In genomic region chr6:79718509-79719247, GRCh38 we compare ENCODE assay signal across 18 cellular contexts.
DNase-seq lines count a peak whose midpoint lies in the region; ATAC-seq and TF ChIP-seq lines count a peak whose summit lies in the region.
"Had no signal": no experiment of that assay in that cellular context is flagged by ENCODE, and none has a peak within 500 bp of the region (broad histone marks: within the 10 kb centered on the region; RNA-seq: fewer than 3 reads in every experiment).

No MANE protein-coding gene starts in this region.

- H3K4me2 ChIP-seq in IMR-90 (ENCODE audit: low read depth, low read length): no peak overlapping the region
- H3K4me2 ChIP-seq: BLaER1 treated with 17β-estradiol and CSF1 and Interleukin-3, amounts not matched to agents 10 nM and 100 nM had no signal

- no peak overlapping the region for H4K8ac ChIP-seq in IMR-90 (ENCODE audit: low read depth in 2 of 2, low read length in 2 of 2)

- no peaks in the 10 kb centered on the region for H3K9me3 Mint-ChIP-seq in activated CD8-positive, alpha-beta memory T cell treated with anti-CD3 and anti-CD28 coated beads, Interleukin-2, amount 10 ng/mL, durations not matched to agents 7 days and 5 days (ENCODE audit: low read depth)
- H3K9me3 Mint-ChIP-seq: activated naive CD8-positive, alpha-beta T cell treated with anti-CD3 and anti-CD28 coated beads for 36 hours; activated T-helper 1 cell treated with anti-CD3 and anti-CD28 coated beads, Interleukin-12 subunit alpha, Interleukin-12 subunit beta, Interleukin-2, Interleukin-4 antibody, amounts not matched to agents 30 ng/mL and 10 ng/mL and 1 ng/mL, durations not matched to agents 14 hours and 24 hours and 36 hours had no signal

- H4K91ac ChIP-seq in IMR-90 (ENCODE audit: insufficient read depth, low read depth, low read length): no peak overlapping the region

- no peaks in the 10 kb centered on the region for H3K4me1 ChIP-seq in IMR-90 (ENCODE audit: control insufficient read depth, insufficient read depth, low read length)
- H3K4me1 ChIP-seq: BLaER1 treated with 17β-estradiol and CSF1 and Interleukin-3, amounts not matched to agents 10 nM and 100 nM had no signal

- H3K4me3 ChIP-seq in GM12865 (ENCODE audit: low read depth, low read length) (no peak overlapping the region), IMR-90 (ENCODE audit: insufficient read depth, low read depth, low read length) (no peak overlapping the region), fibroblast of pulmonary artery (replicated peaks; ENCODE audit: low read depth, low read length) (no peak overlapping the region)
- H3K4me3 ChIP-seq: BLaER1 treated with 17β-estradiol and CSF1 and Interleukin-3, amounts not matched to agents 10 nM and 100 nM; esophagus squamous epithelium; SK-N-MC had no signal

- TF ChIP-seq CTCF in GM12865 (IDR thresholded peaks at IDR 0.05; ENCODE audit: insufficient read depth, low read depth, low read length, missing control alignments) (no peak), IMR-90 (conservative IDR thresholded peaks at IDR 0.05; ENCODE audit: low read depth, low read length) (no peak), fibroblast of pulmonary artery (IDR thresholded peaks at IDR 0.05; ENCODE audit: low read length, missing control alignments) (no peak)

- no peak overlapping the region for H2BK20ac ChIP-seq in IMR-90 (ENCODE audit: low read depth, low read length)

- H3K9me1 ChIP-seq in IMR-90 (ENCODE audit: insufficient read depth, low read length): no peaks in the 10 kb centered on the region

- no peaks in the 10 kb centered on the region for H3K36me3 ChIP-seq in IMR-90 (ENCODE audit: control insufficient read depth, insufficient read depth, low read length)
- H3K36me3 ChIP-seq: BLaER1 treated with 17β-estradiol and CSF1 and Interleukin-3, amounts not matched to agents 10 nM and 100 nM; esophagus squamous epithelium had no signal

- dilution Hi-C loops in IMR-90 (cut with HindIII; ENCODE audit: low sequenced_read_pairs, unreplicated experiment): no loop called here

- no peak overlapping the region for H2BK15ac ChIP-seq in IMR-90 (ENCODE audit: low read depth, low read length)

- no peak overlapping the region for H3K18ac ChIP-seq in IMR-90 (ENCODE audit: low read depth, low read length)

- ATAC-seq in IMR-90 (ENCODE audit: low read depth): no peak
- no peak for ATAC-seq in activated CD8-positive, alpha-beta memory T cell treated with anti-CD3 and anti-CD28 coated beads, Interleukin-2, amount 10 ng/mL, durations not matched to agents 7 days and 5 days
- ATAC-seq: HepG2; stimulated activated naive CD8-positive, alpha-beta T cell treated with anti-CD3 and anti-CD28 coated beads, Interleukin-15, Interleukin-2, amounts not matched to agents 100 U/mL and 50 U/mL, for 24 hours had no signal

- no peaks in the 10 kb centered on the region for H3K9me3 ChIP-seq in IMR-90 (ENCODE audit: control insufficient read depth, insufficient read depth, low read length)
- H3K9me3 ChIP-seq: BLaER1 treated with 17β-estradiol and CSF1 and Interleukin-3, amounts not matched to agents 10 nM and 100 nM; esophagus squamous epithelium had no signal

- no peak overlapping the region for H4K5ac ChIP-seq in IMR-90 (ENCODE audit: low read depth, low read length)

- no peak overlapping the region for H2AFZ ChIP-seq in IMR-90 (replicated peaks; ENCODE audit: low read length, poor library complexity)

- H3K9ac ChIP-seq in IMR-90 (ENCODE audit: low read depth, low read length): no peak overlapping the region
- H3K9ac ChIP-seq: BLaER1 treated with 17β-estradiol and CSF1 and Interleukin-3, amounts not matched to agents 10 nM and 100 nM had no signal

- no peak overlapping the region for H3K56ac ChIP-seq in IMR-90 (ENCODE audit: extremely low read depth, insufficient read depth, low read length)

- H2AK9ac ChIP-seq in IMR-90 (replicated peaks; ENCODE audit: low read depth, low read length, poor library complexity): no peak overlapping the region

- no peak overlapping the region for H3K4me3 Mint-ChIP-seq in activated CD8-positive, alpha-beta memory T cell treated with anti-CD3 and anti-CD28 coated beads, Interleukin-2, amount 10 ng/mL, durations not matched to agents 7 days and 5 days
- H3K4me3 Mint-ChIP-seq: activated naive CD8-positive, alpha-beta T cell treated with anti-CD3 and anti-CD28 coated beads for 36 hours; activated T-helper 1 cell treated with anti-CD3 and anti-CD28 coated beads, Interleukin-12 subunit alpha, Interleukin-12 subunit beta, Interleukin-2, Interleukin-4 antibody, amounts not matched to agents 30 ng/mL and 10 ng/mL and 1 ng/mL, durations not matched to agents 14 hours and 24 hours and 36 hours had no signal

- in situ Hi-C loops in IMR-90 (cut with MboI; ENCODE audit: low sequenced_read_pairs): no loop called here

- peaks cover 4% of the 10 kb centered on the region for H3K27me3 Mint-ChIP-seq in activated CD8-positive, alpha-beta memory T cell treated with anti-CD3 and anti-CD28 coated beads, Interleukin-2, amount 10 ng/mL, durations not matched to agents 7 days and 5 days

- no TSS peak for BruUV-seq in IMR-90 (replicated peaks; lab: Mats Ljungman, UMichigan)

- no peaks in the 10 kb centered on the region for H3K36me3 Mint-ChIP-seq in activated CD8-positive, alpha-beta memory T cell treated with anti-CD3 and anti-CD28 coated beads, Interleukin-2, amount 10 ng/mL, durations not matched to agents 7 days and 5 days
- H3K36me3 Mint-ChIP-seq: activated naive CD8-positive, alpha-beta T cell treated with anti-CD3 and anti-CD28 coated beads for 36 hours had no signal

- H2AK5ac ChIP-seq in IMR-90 (ENCODE audit: low read depth, low read length): no peak overlapping the region

- POLR2A ChIA-PET in IMR-90 (lab: Charles Lee; ENCODE audit: unreplicated experiment): no interaction called here

- no peak for TF ChIP-seq POLR2A in IMR-90 (IDR thresholded peaks at IDR 0.05; ENCODE audit: low read depth, low read length)

- no peak for TF ChIP-seq RAD21 in IMR-90 (IDR thresholded peaks at IDR 0.05; ENCODE audit: low read length)

- H3K4ac ChIP-seq in IMR-90 (ENCODE audit: low read depth, low read length): no peak overlapping the region

- H3K14ac ChIP-seq in IMR-90 (replicated peaks; ENCODE audit: low read depth, low read length): no peak overlapping the region

- WGBS in IMR-90 (ENCODE audit: extremely low coverage in 2 of 2, insufficient read length in 1 of 2), 2 experiments: 100% methylated on average over 1 of the region's 8 CpGs; no CpG with 5 or more reads in 1 of the 2 experiments

- DNase-seq in GM12865 (ENCODE audit: low read depth): peak; percentile 24
- DNase-seq in IMR-90: peak; percentile 11
- peak; percentile 13 for DNase-seq in fibroblast of pulmonary artery (ENCODE audit: low read depth)
- DNase-seq in stromal cell of bone marrow (ENCODE audit: low read depth): peak; percentile 64
- no peak for DNase-seq in HuH-7.5 (ENCODE audit: low spot score)
- DNase-seq in activated CD8-positive, alpha-beta memory T cell treated with anti-CD3 and anti-CD28 coated beads, Interleukin-2, amount 10 ng/mL, durations not matched to agents 7 days and 5 days: no peak
- DNase-seq in NCI-H2107 treated with DMSO at 0.1 percent for 48 hours (lab: John Stamatoyannopoulos, UW; ENCODE audit: unreplicated experiment): no peak
- DNase-seq: activated CD4-positive, alpha-beta T cell treated with anti-CD3 and anti-CD28 coated beads for 1 hour; activated naive CD8-positive, alpha-beta T cell treated with anti-CD3 and anti-CD28 coated beads for 36 hours; esophagus squamous epithelium; MM.1S; nucleus accumbens; stimulated activated naive CD8-positive, alpha-beta T cell treated with anti-CD3 and anti-CD28 coated beads, Interleukin-15, Interleukin-2, amounts not matched to agents 100 U/mL and 50 U/mL, for 24 hours; T-helper 9 cell had no signal

- intact Hi-C loops in IMR-90 (cut with micrococcal nuclease): no loop called here

- H3K79me1 ChIP-seq in IMR-90 (ENCODE audit: low read depth in 1 of 2, low read length in 2 of 2): no peaks in the 10 kb centered on the region

- no peak overlapping the region for H2BK120ac ChIP-seq in IMR-90 (ENCODE audit: low read depth, low read length)

- no peak overlapping the region for H3K27ac ChIP-seq in IMR-90 (ENCODE audit: insufficient read depth, low read length)
- H3K27ac ChIP-seq: BLaER1 treated with 17β-estradiol and CSF1 and Interleukin-3, amounts not matched to agents 10 nM and 100 nM; SK-N-MC had no signal

- no peak overlapping the region for H3K27ac Mint-ChIP-seq in activated CD8-positive, alpha-beta memory T cell treated with anti-CD3 and anti-CD28 coated beads, Interleukin-2, amount 10 ng/mL, durations not matched to agents 7 days and 5 days
- H3K27ac Mint-ChIP-seq: activated naive CD8-positive, alpha-beta T cell treated with anti-CD3 and anti-CD28 coated beads for 36 hours; activated T-helper 1 cell treated with anti-CD3 and anti-CD28 coated beads, Interleukin-12 subunit alpha, Interleukin-12 subunit beta, Interleukin-2, Interleukin-4 antibody, amounts not matched to agents 30 ng/mL and 10 ng/mL and 1 ng/mL, durations not matched to agents 14 hours and 24 hours and 36 hours had no signal

- H3K27me3 ChIP-seq in IMR-90 (ENCODE audit: control insufficient read depth, insufficient read depth, low read length): no peaks in the 10 kb centered on the region; the same call in 1 of the 2 replicates
- H3K27me3 ChIP-seq: BLaER1 treated with 17β-estradiol and CSF1 and Interleukin-3, amounts not matched to agents 10 nM and 100 nM; esophagus squamous epithelium had no signal

- H2BK5ac ChIP-seq in IMR-90 (ENCODE audit: low read depth, low read length, poor library complexity, severe bottlenecking): no peak overlapping the region

- H3K4me1 Mint-ChIP-seq in activated CD8-positive, alpha-beta memory T cell treated with anti-CD3 and anti-CD28 coated beads, Interleukin-2, amount 10 ng/mL, durations not matched to agents 7 days and 5 days: no peaks in the 10 kb centered on the region

- CTCF ChIA-PET in IMR-90 (lab: Yijun Ruan, JAX): no interaction called here
- CTCF ChIA-PET in activated CD8-positive, alpha-beta memory T cell treated with anti-CD3 and anti-CD28 coated beads, Interleukin-2, amount 10 ng/mL, durations not matched to agents 7 days and 5 days (lab: Charles Lee): no interaction called here

- H4K20me1 ChIP-seq in IMR-90 (ENCODE audit: insufficient read depth, low read length): no peaks in the 10 kb centered on the region
- H4K20me1 ChIP-seq: BLaER1 treated with 17β-estradiol and CSF1 and Interleukin-3, amounts not matched to agents 10 nM and 100 nM had no signal

- no peak overlapping the region for H3K23ac ChIP-seq in IMR-90 (ENCODE audit: low read depth, low read length)

TF ChIP-seq in IMR-90, 13 proteins besides CTCF, POLR2A, EP300 and RAD21 (continues in another document):
- no peak for TF ChIP-seq ELK1 (IDR thresholded peaks at IDR 0.05; ENCODE audit: borderline replicate concordance, low read depth, low read length)

Comparison
In these comparisons a context has a peak if more than half of its experiments do, and no peak if none do; other contexts are left out.
1. DNase-seq: peak in GM12865 (single experiment), IMR-90 (single experiment), fibroblast of pulmonary artery (single experiment) and stromal cell of bone marrow (single experiment); none in HuH-7.5 (single experiment), activated CD8-positive, alpha-beta memory T cell treated with anti-CD3 and anti-CD28 coated beads, Interleukin-2, amount 10 ng/mL, durations not matched to agents 7 days and 5 days (single experiment) and NCI-H2107 treated with DMSO at 0.1 percent for 48 hours (single experiment).